8 cellular contexts compared by ENCODE assay signal in the genomic region with DNA sequence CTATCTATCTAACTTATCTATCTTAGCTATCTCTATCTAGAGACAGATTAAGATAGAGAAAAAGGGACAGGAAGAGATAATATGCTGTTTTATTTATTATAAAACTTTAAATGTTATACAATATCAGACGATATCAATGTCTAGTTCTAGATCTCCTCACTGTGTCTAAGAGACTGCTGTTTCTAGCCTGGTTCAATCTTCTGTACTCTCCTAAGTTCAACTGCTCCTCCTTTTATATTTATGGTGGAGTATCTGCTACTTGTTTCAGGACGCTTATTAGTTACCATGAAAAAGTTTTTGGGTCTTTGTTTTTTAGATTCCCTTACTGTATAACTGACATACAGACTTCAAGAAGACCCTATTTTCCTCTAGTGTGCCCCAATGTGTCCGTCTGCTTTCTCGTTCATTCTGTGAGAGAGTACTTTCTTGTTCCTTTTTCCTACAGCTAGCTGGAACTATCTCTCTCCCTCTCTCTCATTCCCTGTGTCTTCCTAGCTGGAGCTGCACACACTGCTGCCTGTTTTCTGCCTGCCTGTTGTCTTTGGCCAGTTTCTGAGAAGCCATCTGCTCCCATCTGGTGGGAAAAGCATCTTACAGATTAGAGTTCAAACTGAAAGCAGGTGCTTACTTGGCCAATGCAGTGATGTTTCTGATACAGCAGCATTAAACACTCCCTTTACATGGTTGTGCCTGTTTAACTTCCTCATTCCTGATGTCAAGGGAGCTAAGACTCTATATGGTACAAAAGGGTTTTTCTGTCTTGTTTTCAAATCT. TPM values are rescaled to one million over a fixed set of nuclear protein-coding genes. Genes with fewer than 3 reads are reported as not detected.
DNase-seq lines count a peak whose midpoint lies in the region; ATAC-seq and TF ChIP-seq lines count a peak whose summit lies in the region.

No MANE protein-coding gene starts in this region.

- H3K27me3 Mint-ChIP-seq in activated CD4-positive, alpha-beta T cell treated with anti-CD3 and anti-CD28 coated beads for 36 hours, result no peaks in the 10 kb centered on the region
- no peaks in the 10 kb centered on the region for H3K27me3 Mint-ChIP-seq in nephron progenitor cell (ENCODE audit: low read depth, poor library complexity)

- POLR2A ChIA-PET in activated CD4-positive, alpha-beta T cell treated with anti-CD3 and anti-CD28 coated beads for 36 hours (lab: Charles Lee), result no interaction called here

- H3K9me3 Mint-ChIP-seq in activated CD4-positive, alpha-beta T cell treated with anti-CD3 and anti-CD28 coated beads for 36 hours (ENCODE audit: low read depth), result no peaks in the 10 kb centered on the region
- H3K9me3 Mint-ChIP-seq in nephron progenitor cell, result no peaks in the 10 kb centered on the region

- DNase-seq in activated CD4-positive, alpha-beta T cell treated with anti-CD3 and anti-CD28 coated beads for 36 hours, result no peak
- DNase-seq in activated CD4-positive, alpha-beta T cell treated with anti-CD3 and anti-CD28 coated beads, Interleukin-2, amount 50 U/mL, for 48 hours, result no peak
- peak; percentile 8 to 81 for DNase-seq in NOMO-1 (lab: John Stamatoyannopoulos, UW; ENCODE audit: unreplicated experiment in 2 of 2)
- no peak for DNase-seq in left cardiac atrium
- DNase-seq in kidney glomerular epithelial cell (lab: John Stamatoyannopoulos, UW), result no peak
- no peak for DNase-seq in activated effector memory CD4-positive, alpha-beta T cell treated with anti-CD3 and anti-CD28 coated beads, Interleukin-2, amount 50 U/mL, for 16 hours
- DNase-seq in nephron progenitor cell, result no peak

- intact Hi-C loops in activated CD4-positive, alpha-beta T cell treated with anti-CD3 and anti-CD28 coated beads for 36 hours (cut with DNase I, micrococcal nuclease), result loop anchor here (2.0 to 5.0 kb wide), 4 partner anchors 49 to 1819 kb away; partner anchors contain the start of gene ARL4A (in 2 of the 2)
- intact Hi-C loops in left cardiac atrium (cut with DNase I), result loop anchor here (1.0 to 10.0 kb wide), 2 partner anchors 625 to 627 kb away; no protein-coding TSS in a partner anchor

- H3K4me3 Mint-ChIP-seq in activated CD4-positive, alpha-beta T cell treated with anti-CD3 and anti-CD28 coated beads for 36 hours, result peak overlapping the region; percentile 23
- no peak overlapping the region for H3K4me3 Mint-ChIP-seq in nephron progenitor cell

- ATAC-seq in activated CD4-positive, alpha-beta T cell treated with anti-CD3 and anti-CD28 coated beads for 36 hours, result no peak
- ATAC-seq in HG02759 (IDR thresholded peaks at IDR 0.05; ENCODE audit: unreplicated experiment), result peak; percentile 45
- ATAC-seq in left cardiac atrium, result peak; percentile 12 to 74

- peak overlapping the region; percentile 66 for H3K27ac Mint-ChIP-seq in activated CD4-positive, alpha-beta T cell treated with anti-CD3 and anti-CD28 coated beads for 36 hours
- H3K27ac Mint-ChIP-seq in nephron progenitor cell, result no peak overlapping the region

- no peak for TF ChIP-seq CTCF in nephron progenitor cell (IDR thresholded peaks at IDR 0.05)

- CTCF ChIA-PET in activated CD4-positive, alpha-beta T cell treated with anti-CD3 and anti-CD28 coated beads for 36 hours (lab: Charles Lee), result interaction anchor here (0.6 to 2.2 kb wide), 19 partner anchors 9 to 689 kb away, joined by 3 to 8 read pairs (median 3); no protein-coding TSS in a partner anchor

- no peaks in the 10 kb centered on the region for H3K36me3 Mint-ChIP-seq in activated CD4-positive, alpha-beta T cell treated with anti-CD3 and anti-CD28 coated beads for 36 hours (ENCODE audit: low read depth)
- no peaks in the 10 kb centered on the region for H3K36me3 Mint-ChIP-seq in nephron progenitor cell (ENCODE audit: low read depth)

- H3K4me1 Mint-ChIP-seq in activated CD4-positive, alpha-beta T cell treated with anti-CD3 and anti-CD28 coated beads for 36 hours, result peaks cover 21% of the 10 kb centered on the region
- H3K4me1 Mint-ChIP-seq in nephron progenitor cell, result peaks cover 5% of the 10 kb centered on the region

RNA-seq across cellular contexts. Expression of gene ARL4A, which starts 49.4 kb away (rescaled TPM):
- total RNA-seq in activated CD4-positive, alpha-beta T cell treated with anti-CD3 and anti-CD28 coated beads for 36 hours, result 10 to 100 TPM in 1 of 2 experiments, 1 to 10 TPM in 1; 7.5 to 10.4 TPM
- total RNA-seq in left cardiac atrium, result 10 to 100 TPM; 13.9 to 17.9 TPM

Comparison
In these comparisons a context has a peak if more than half of its experiments do, and no peak if none do; other contexts are left out.
1. DNase-seq: peak in NOMO-1 (2 of 2); none in activated CD4-positive, alpha-beta T cell treated with anti-CD3 and anti-CD28 coated beads for 36 hours (single experiment), activated CD4-positive, alpha-beta T cell treated with anti-CD3 and anti-CD28 coated beads, Interleukin-2, amount 50 U/mL, for 48 hours (0 of 2), left cardiac atrium (single experiment), kidney glomerular epithelial cell (single experiment), activated effector memory CD4-positive, alpha-beta T cell treated with anti-CD3 and anti-CD28 coated beads, Interleukin-2, amount 50 U/mL, for 16 hours (single experiment) and nephron progenitor cell (single experiment).